In genomic region chr5:107744418-107745330, GRCh38 we compare ENCODE assay signal across 23 cellular contexts.
DNase-seq lines count a peak whose midpoint lies in the region; ATAC-seq and TF ChIP-seq lines count a peak whose summit lies in the region.
"Had no signal": no experiment of that assay in that cellular context is flagged by ENCODE, and none has a peak within 500 bp of the region (broad histone marks: within the 10 kb centered on the region; RNA-seq: fewer than 3 reads in every experiment).

No MANE protein-coding gene starts in this region.

- H3K27ac ChIP-seq in HUES64 (ENCODE audit: low read depth, low read length) (peak overlapping the region; percentile 78), SJCRH30 (peak overlapping the region; percentile 68), iPS-18a (ENCODE audit: low read length) (peak overlapping the region; percentile 47), upper lobe of left lung (no peak overlapping the region)
- H3K27ac ChIP-seq: colonic mucosa, heart right ventricle, left ventricle myocardium inferior, tibial nerve had no signal

- H3K9ac ChIP-seq in HUES64 (ENCODE audit: low read depth, low read length): no peak overlapping the region
- no peak overlapping the region for H3K9ac ChIP-seq in iPS-18a (ENCODE audit: low read length)
- H3K9ac ChIP-seq: SK-N-SH had no signal

- WGBS in HUES64: 55% methylated on average over 5 of the region's 5 CpGs
- 80 to 81% methylated on average over 5 of the region's 5 CpGs for WGBS in upper lobe of left lung, 2 donors

- H3K9me3 ChIP-seq in HUES64 (ENCODE audit: insufficient read depth, low read depth, low read length): peaks cover 5% of the 10 kb centered on the region; the same call in 1 of the 2 replicates
- H3K9me3 ChIP-seq in SJCRH30 (replicated peaks): no peaks in the 10 kb centered on the region
- no peaks in the 10 kb centered on the region for H3K9me3 ChIP-seq in iPS-18a (ENCODE audit: control insufficient read depth, low read depth, low read length)
- H3K9me3 ChIP-seq in upper lobe of left lung: no peaks in the 10 kb centered on the region
- H3K9me3 ChIP-seq: colonic mucosa, SK-N-SH had no signal

- TF ChIP-seq POLR2A in upper lobe of left lung (IDR thresholded peaks at IDR 0.05): no peak

- DNase-seq in COR-L47 (lab: John Stamatoyannopoulos, UW) (peak; percentile 52), SJCRH30 (peak; percentile 53 to 70), upper lobe of left lung (no peak), DMS53 treated with DMSO at 0.1 percent for 48 hours (lab: John Stamatoyannopoulos, UW; ENCODE audit: unreplicated experiment) (no peak), amniotic stem cell (lab: John Stamatoyannopoulos, UW) (no peak), NCI-H2196 (lab: John Stamatoyannopoulos, UW; ENCODE audit: unreplicated experiment) (no peak)
- DNase-seq: activated CD4-positive, CD25-positive, alpha-beta regulatory T cell treated with anti-CD3 and anti-CD28 coated beads, Interleukin-2, amount 50 U/mL, for 72 hours; activated CD8-positive, alpha-beta T cell treated with anti-CD3 and anti-CD28 coated beads for 36 hours; aorta; CD4-positive, alpha-beta T cell; colonic mucosa; foreskin melanocyte; heart right ventricle; left ventricle myocardium inferior; natural killer cell; NCI-H187; NCI-H774; SK-N-SH; stimulated activated CD4-positive, alpha-beta T cell treated with anti-CD3 and anti-CD28 coated beads, Interleukin-2, amount 100 ng/mL, for 24 hours had no signal

- H3K4me3 ChIP-seq in HUES64 (ENCODE audit: low read length) (no peak overlapping the region), SJCRH30 (no peak overlapping the region), iPS-18a (ENCODE audit: low read length) (no peak overlapping the region), upper lobe of left lung (no peak overlapping the region)
- H3K4me3 ChIP-seq: colonic mucosa, heart right ventricle, left ventricle myocardium inferior, smooth muscle cell, tibial nerve had no signal

- no peak for TF ChIP-seq CTCF in upper lobe of left lung (IDR thresholded peaks at IDR 0.05)

- TF ChIP-seq EP300 in upper lobe of left lung (IDR thresholded peaks at IDR 0.05): no peak

- H3K4me1 ChIP-seq in HUES64 (ENCODE audit: insufficient read depth, low read length) (peaks cover 28% of the 10 kb centered on the region), SJCRH30 (peaks cover 21% of the 10 kb centered on the region), iPS-18a (ENCODE audit: control insufficient read depth, low read depth, low read length) (peaks cover 17% of the 10 kb centered on the region), upper lobe of left lung (no peaks in the 10 kb centered on the region)
- H3K4me1 ChIP-seq: colonic mucosa, heart right ventricle, tibial nerve had no signal

- H3K36me3 ChIP-seq in HUES64 (ENCODE audit: insufficient read depth, low read length): no peaks in the 10 kb centered on the region
- H3K36me3 ChIP-seq in SJCRH30: no peaks in the 10 kb centered on the region
- no peaks in the 10 kb centered on the region for H3K36me3 ChIP-seq in iPS-18a (ENCODE audit: control insufficient read depth, low read depth, low read length)
- H3K36me3 ChIP-seq in upper lobe of left lung: no peaks in the 10 kb centered on the region
- H3K36me3 ChIP-seq: colonic mucosa, heart right ventricle, left ventricle myocardium inferior, tibial nerve had no signal

- no peak for ATAC-seq in upper lobe of left lung (ENCODE audit: low FRiP score in 2 of 2)
- ATAC-seq: activated CD8-positive, alpha-beta T cell treated with anti-CD3 and anti-CD28 coated beads for 36 hours; natural killer cell had no signal

- no peaks in the 10 kb centered on the region; the same call in 1 of the 2 replicates for H3K27me3 ChIP-seq in HUES64 (ENCODE audit: insufficient read depth, low read length)
- H3K27me3 ChIP-seq in SJCRH30: no peaks in the 10 kb centered on the region
- no peaks in the 10 kb centered on the region for H3K27me3 ChIP-seq in iPS-18a (ENCODE audit: control insufficient read depth, insufficient read depth, low read length)
- no peaks in the 10 kb centered on the region for H3K27me3 ChIP-seq in upper lobe of left lung
- H3K27me3 ChIP-seq: colonic mucosa, heart right ventricle, tibial nerve had no signal

Comparison
In these comparisons a context has a peak if more than half of its experiments do, and no peak if none do; other contexts are left out.
1. DNase-seq: peak in COR-L47 (single experiment) and SJCRH30 (2 of 2); none in upper lobe of left lung (0 of 2), DMS53 treated with DMSO at 0.1 percent for 48 hours (single experiment), amniotic stem cell (single experiment) and NCI-H2196 (single experiment).
2. H3K27ac ChIP-seq: peak in HUES64 (single experiment), SJCRH30 (single experiment) and iPS-18a (single experiment); none in upper lobe of left lung (0 of 4).